8 cellular contexts compared by ENCODE assay signal in the genomic region with DNA sequence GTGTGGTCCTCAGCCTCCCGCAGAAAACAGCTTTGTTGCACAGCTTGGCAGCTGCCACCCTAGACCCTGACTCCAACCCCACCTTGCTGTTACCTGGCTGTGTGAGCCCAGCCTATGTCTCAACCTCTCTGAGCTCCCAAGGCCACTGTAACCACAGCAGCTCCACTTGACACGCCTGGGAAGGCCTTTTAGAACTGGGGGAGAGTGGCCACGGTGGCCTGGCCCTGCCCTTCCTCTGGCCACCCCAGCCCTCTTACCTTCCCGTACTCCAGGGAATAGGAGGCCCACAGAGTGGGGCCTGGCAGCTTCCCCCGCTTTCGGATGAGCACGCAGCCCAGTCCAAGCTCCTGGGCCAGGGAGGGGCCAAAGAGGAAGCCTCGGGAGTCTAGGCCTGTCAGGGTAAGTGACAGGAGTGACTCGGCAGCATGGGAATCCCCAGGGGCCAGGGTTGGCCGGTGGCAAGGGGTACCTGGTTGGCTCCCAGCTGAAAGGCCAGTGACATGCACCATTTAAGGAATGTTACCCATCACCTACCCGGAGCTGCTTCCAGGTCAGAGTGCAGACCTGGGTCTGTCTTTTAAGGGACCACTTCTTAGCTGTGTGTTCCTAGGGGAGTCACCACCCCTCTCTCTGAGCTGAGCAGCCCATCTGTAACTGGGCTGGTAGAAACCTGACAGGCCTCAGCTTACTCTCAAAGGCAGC. TPM values are rescaled to one million over a fixed set of nuclear protein-coding genes. Genes with fewer than 3 reads are reported as not detected.
A peak's percentile ranks its signal among the peaks of the same experiment; 100 is the strongest.
DNase-seq lines count a peak whose midpoint lies in the region; ATAC-seq and TF ChIP-seq lines count a peak whose summit lies in the region.

No MANE protein-coding gene starts in this region.

- H3K4me3 ChIP-seq in H7 (ENCODE audit: insufficient read depth, low read depth, low read length): peak overlapping the region; percentile 86

- TF ChIP-seq CTCF in activated B cell treated with CpG ODN at 0.5 μM for 24 hours (IDR thresholded peaks at IDR 0.05): no peak
- no peak for TF ChIP-seq CTCF in foreskin keratinocyte (conservative IDR thresholded peaks at IDR 0.05)

- H3K27me3 ChIP-seq in H7 (ENCODE audit: control insufficient read depth, insufficient read depth, low read length) (no peaks in the 10 kb centered on the region), foreskin keratinocyte (no peaks in the 10 kb centered on the region)

- no peaks in the 10 kb centered on the region for H3K4me1 ChIP-seq in foreskin keratinocyte

- H3K36me3 ChIP-seq in H7 (replicated peaks; ENCODE audit: control insufficient read depth, insufficient read depth, low read length): peaks cover 44% of the 10 kb centered on the region

- H3K27me3 Mint-ChIP-seq in activated B cell treated with CpG ODN at 0.5 μM for 24 hours: no peaks in the 10 kb centered on the region

- peak; percentile 65 for DNase-seq in 8988T
- DNase-seq in H7: no peak
- DNase-seq in activated B cell treated with CpG ODN at 0.5 μM for 24 hours: no peak
- peak in 1 of 2 donors; percentile 26 for DNase-seq in foreskin keratinocyte
- DNase-seq in stimulated activated CD4-positive, alpha-beta T cell treated with anti-CD3 and anti-CD28 coated beads, Interleukin-1b, Interleukin-23, amount 100 ng/mL, for 48 hours: peak; percentile 63
- no peak for DNase-seq in T1000 (lab: John Stamatoyannopoulos, UW)
- no peak for DNase-seq in NCI-H345 (lab: John Stamatoyannopoulos, UW)

- H3K4me1 Mint-ChIP-seq in activated B cell treated with CpG ODN at 0.5 μM for 24 hours: peaks cover 17% of the 10 kb centered on the region

- POLR2A ChIA-PET in activated B cell treated with CpG ODN at 0.5 μM for 24 hours (lab: Charles Lee): interaction anchor here (0.6 to 6.0 kb wide), 13 partner anchors 7 to 406 kb away, joined by 3 to 52 read pairs (median 9); a partner anchor contains a TSS

- no peak overlapping the region for H3K27ac ChIP-seq in foreskin keratinocyte

- intact Hi-C loops in activated B cell treated with CpG ODN at 0.5 μM for 24 hours (cut with micrococcal nuclease): loop anchor here (2.0 to 10.0 kb wide), 2 partner anchors 26 to 694 kb away; a partner anchor contains a TSS

- H3K4me3 Mint-ChIP-seq in activated B cell treated with CpG ODN at 0.5 μM for 24 hours: peak overlapping the region; percentile 91

- ATAC-seq in activated B cell treated with CpG ODN at 0.5 μM for 24 hours (ENCODE audit: low read depth): no peak
- ATAC-seq in foreskin keratinocyte: peak; percentile 9
- ATAC-seq in HG02798 (IDR thresholded peaks at IDR 0.05; ENCODE audit: poor library complexity, unreplicated experiment): no peak

- no peaks in the 10 kb centered on the region for H3K9me3 Mint-ChIP-seq in activated B cell treated with CpG ODN at 0.5 μM for 24 hours

- peak overlapping the region; percentile 86 for H3K27ac Mint-ChIP-seq in activated B cell treated with CpG ODN at 0.5 μM for 24 hours

- peaks cover 13% of the 10 kb centered on the region for H3K36me3 Mint-ChIP-seq in activated B cell treated with CpG ODN at 0.5 μM for 24 hours (ENCODE audit: low read depth)

- CTCF ChIA-PET in activated B cell treated with CpG ODN at 0.5 μM for 24 hours (lab: Charles Lee): interaction anchor here (1.3 to 2.9 kb wide), 4 partner anchors 28 to 73 kb away, joined by 3 to 15 read pairs (median 4); a partner anchor contains a TSS

RNA-seq across cellular contexts. Expression of a gene that starts 1.4 kb away (rescaled TPM):
- total RNA-seq in H7 (2014; rRNA removed; shearing (Covaris generic)): 526 and 633 TPM in 2 replicates
- total RNA-seq in activated B cell treated with CpG ODN at 0.5 μM for 24 hours: 198 and 209 TPM in 2 replicates
- total RNA-seq in foreskin keratinocyte: 174 and 188 TPM in 2 replicates
- 312 and 330 TPM in 2 replicates for polyA plus RNA-seq in foreskin keratinocyte

RNA-seq across cellular contexts. Expression of a gene that starts 6.7 kb away (rescaled TPM):
- 120 and 176 TPM in 2 replicates for total RNA-seq in H7 (2014; rRNA removed; shearing (Covaris generic))
- 4.3 and 5.5 TPM in 2 replicates for total RNA-seq in activated B cell treated with CpG ODN at 0.5 μM for 24 hours
- 24.1 and 26.3 TPM in 2 replicates for total RNA-seq in foreskin keratinocyte
- 27.5 and 27.9 TPM in 2 replicates for polyA plus RNA-seq in foreskin keratinocyte

RNA-seq across cellular contexts. Expression of a gene that starts 25.3 kb away (rescaled TPM):
- 60.0 and 86.8 TPM in 2 replicates for total RNA-seq in H7 (2014; rRNA removed; shearing (Covaris generic))
- total RNA-seq in activated B cell treated with CpG ODN at 0.5 μM for 24 hours: 75.2 and 85.9 TPM in 2 replicates
- 184 and 213 TPM in 2 replicates for total RNA-seq in foreskin keratinocyte
- 190 and 238 TPM in 2 replicates for polyA plus RNA-seq in foreskin keratinocyte

RNA-seq across cellular contexts. Expression of a gene that starts 46.4 kb away (rescaled TPM):
- total RNA-seq in H7 (2014; rRNA removed; shearing (Covaris generic)): 6.7 and 17.1 TPM in 2 replicates
- 39.9 and 48.3 TPM in 2 replicates for total RNA-seq in activated B cell treated with CpG ODN at 0.5 μM for 24 hours
- total RNA-seq in foreskin keratinocyte: 15.9 and 16.7 TPM in 2 replicates
- 15.5 and 18.0 TPM in 2 replicates for polyA plus RNA-seq in foreskin keratinocyte

RNA-seq across cellular contexts. Expression of a gene that starts 46.6 kb away (rescaled TPM):
- total RNA-seq in H7 (2014; rRNA removed; shearing (Covaris generic)): 56.2 and 56.6 TPM in 2 replicates
- 38.7 and 54.8 TPM in 2 replicates for total RNA-seq in activated B cell treated with CpG ODN at 0.5 μM for 24 hours
- total RNA-seq in foreskin keratinocyte: 61.8 and 62.2 TPM in 2 replicates
- polyA plus RNA-seq in foreskin keratinocyte: 105 and 118 TPM in 2 replicates

Comparison
In these comparisons a context has a peak if more than half of its experiments do, and no peak if none do; other contexts are left out.
1. DNase-seq: peak in 8988T (single experiment) and stimulated activated CD4-positive, alpha-beta T cell treated with anti-CD3 and anti-CD28 coated beads, Interleukin-1b, Interleukin-23, amount 100 ng/mL, for 48 hours (single experiment); none in H7 (single experiment), activated B cell treated with CpG ODN at 0.5 μM for 24 hours (single experiment), T1000 (single experiment) and NCI-H345 (single experiment).